ENCODE assay signal across 1 cellular context in genomic region chr5:127518319-127518621, GRCh38.
TF ChIP-seq lines count a peak whose summit lies in the region.

No MANE protein-coding gene starts in this region.

TF ChIP-seq in HepG2, 621 proteins besides CTCF, POLR2A, EP300 and RAD21 (continued from another document):
- 0 out of 2 replicates have a peak, but pooled peaks have one; percentile 1 for TF ChIP-seq ZSCAN20 (CRISPR knock-in tag; IDR thresholded peaks at IDR 0.05; ENCODE audit: borderline replicate concordance)
- no peak for TF ChIP-seq ZNF503 (CRISPR knock-in tag; IDR thresholded peaks at IDR 0.05)
- 0 out of 2 replicates have a peak, but pooled peaks have one; percentile 18 for TF ChIP-seq SNAPC5 (CRISPR knock-in tag; IDR thresholded peaks at IDR 0.05; ENCODE audit: borderline replicate concordance)
- TF ChIP-seq AKNA (CRISPR knock-in tag; IDR thresholded peaks at IDR 0.05; ENCODE audit: borderline replicate concordance): no peak
- peak; percentile 10; the same call in 1 of the 2 replicates for TF ChIP-seq ISL2 (CRISPR knock-in tag; IDR thresholded peaks at IDR 0.05)
- 0 out of 2 replicates have a peak, but pooled peaks have one; percentile 5 for TF ChIP-seq ZNF180 (CRISPR knock-in tag; IDR thresholded peaks at IDR 0.05; ENCODE audit: borderline replicate concordance, low read depth)
- no peak for TF ChIP-seq ZNF275 (CRISPR knock-in tag; IDR thresholded peaks at IDR 0.05; ENCODE audit: borderline replicate concordance)
- TF ChIP-seq ZFP82 (CRISPR knock-in tag; IDR thresholded peaks at IDR 0.05; ENCODE audit: borderline replicate concordance): 0 out of 2 replicates have a peak, but pooled peaks have one; percentile 31
